Comparison of ENCODE assay signal across 15 cellular contexts in genomic region chr14:95311752-95312151, GRCh38. TPM values are rescaled to one million over a fixed set of nuclear protein-coding genes. Genes with fewer than 3 reads are reported as not detected.
DNase-seq lines count a peak whose midpoint lies in the region; ATAC-seq, FAIRE-seq and TF ChIP-seq lines count a peak whose summit lies in the region.
"Had no signal": no experiment of that assay in that cellular context is flagged by ENCODE, and none has a peak within 500 bp of the region (broad histone marks: within the 10 kb centered on the region; RNA-seq: fewer than 3 reads in every experiment).

No MANE protein-coding gene starts in this region.

- H3K27ac Mint-ChIP-seq in stimulated activated naive B cell treated with anti-CD40 and anti-IgM and Interleukin-4, amounts not matched to agents 10 μg/mL and 1 μg/mL and 100 μg/mL, for 72 hours = no peak overlapping the region
- no peak overlapping the region for H3K27ac Mint-ChIP-seq in CD8-positive, alpha-beta T cell
- H3K27ac Mint-ChIP-seq: CD4-positive, CD25-positive, alpha-beta regulatory T cell had no signal

- no peaks in the 10 kb centered on the region for H3K9me3 Mint-ChIP-seq in stimulated activated naive B cell treated with anti-CD40 and anti-IgM and Interleukin-4, amounts not matched to agents 10 μg/mL and 1 μg/mL and 100 μg/mL, for 72 hours
- H3K9me3 Mint-ChIP-seq in CD8-positive, alpha-beta T cell = no peaks in the 10 kb centered on the region

- WGBS in stomach, 5 donors = 77 to 86% (median 83%) methylated on average over 6 to 7 of the region's 7 CpGs

- peaks cover 39 to 49% of the 10 kb centered on the region in 2 donors for H3K4me1 Mint-ChIP-seq in stimulated activated naive B cell treated with anti-CD40 and anti-IgM and Interleukin-4, amounts not matched to agents 10 μg/mL and 1 μg/mL and 100 μg/mL, for 72 hours
- no peaks in the 10 kb centered on the region for H3K4me1 Mint-ChIP-seq in CD8-positive, alpha-beta T cell (ENCODE audit: low read depth)
- H3K4me1 Mint-ChIP-seq: CD4-positive, CD25-positive, alpha-beta regulatory T cell had no signal

- no peak overlapping the region for H3K4me3 ChIP-seq in stomach
- no peak overlapping the region for H3K4me3 ChIP-seq in CD8-positive, alpha-beta T cell (ENCODE audit: low read depth, low read length)
- H3K4me3 ChIP-seq: cardiac muscle cell had no signal

- H3K36me3 Mint-ChIP-seq in stimulated activated naive B cell treated with anti-CD40 and anti-IgM and Interleukin-4, amounts not matched to agents 10 μg/mL and 1 μg/mL and 100 μg/mL, for 72 hours = peaks cover 2 to 5% of the 10 kb centered on the region in 2 donors
- H3K36me3 Mint-ChIP-seq in CD8-positive, alpha-beta T cell = no peaks in the 10 kb centered on the region
- H3K36me3 Mint-ChIP-seq: CD4-positive, CD25-positive, alpha-beta regulatory T cell had no signal

- POLR2A ChIA-PET in CD8-positive, alpha-beta T cell (lab: Charles Lee) = no interaction called here

- intact Hi-C loops in stomach (cut with DNase I; ENCODE audit: low total_unique reads) = no loop called here
- intact Hi-C loops in CD8-positive, alpha-beta T cell (cut with DNase I, micrococcal nuclease) = no loop called here

- CTCF ChIA-PET in CD8-positive, alpha-beta T cell (lab: Charles Lee) = no interaction called here

- no peaks in the 10 kb centered on the region for H3K36me3 ChIP-seq in stomach
- H3K36me3 ChIP-seq in CD8-positive, alpha-beta T cell (ENCODE audit: insufficient read depth, low read length) = no peaks in the 10 kb centered on the region
- H3K36me3 ChIP-seq: cardiac muscle cell had no signal

- no peaks in the 10 kb centered on the region for H3K9me3 ChIP-seq in stomach
- H3K9me3 ChIP-seq in CD8-positive, alpha-beta T cell (ENCODE audit: low read length) = no peaks in the 10 kb centered on the region

- peak; percentile 14 for FAIRE-seq in RCC 7860 (lab: Jason Lieb, UNC)

- peak overlapping the region in 3 of 5 donors; percentile 67 to 73 (median 69) for H3K27ac ChIP-seq in stomach
- H3K27ac ChIP-seq in CD8-positive, alpha-beta T cell (ENCODE audit: low read depth, low read length) = no peak overlapping the region
- H3K27ac ChIP-seq: cardiac muscle cell, epithelial cell of prostate had no signal

- no peak overlapping the region for H3K4me3 Mint-ChIP-seq in stimulated activated naive B cell treated with anti-CD40 and anti-IgM and Interleukin-4, amounts not matched to agents 10 μg/mL and 1 μg/mL and 100 μg/mL, for 72 hours
- H3K4me3 Mint-ChIP-seq in CD8-positive, alpha-beta T cell = no peak overlapping the region
- H3K4me3 Mint-ChIP-seq: CD4-positive, CD25-positive, alpha-beta regulatory T cell had no signal

- TF ChIP-seq POLR2A in stomach (IDR thresholded peaks at IDR 0.05) = no peak

- peaks cover 20 to 69% (median 48%) of the 10 kb centered on the region in 4 donors for H3K4me1 ChIP-seq in stomach
- no peaks in the 10 kb centered on the region for H3K4me1 ChIP-seq in CD8-positive, alpha-beta T cell (ENCODE audit: insufficient read depth, low read length)

- no peak for TF ChIP-seq CTCF in stomach (IDR thresholded peaks at IDR 0.05)
- no peak for TF ChIP-seq CTCF in CD8-positive, alpha-beta T cell (IDR thresholded peaks at IDR 0.05)

- no peak for ATAC-seq in stimulated activated naive B cell treated with anti-CD40 and anti-IgM and Interleukin-4, amounts not matched to agents 10 μg/mL and 1 μg/mL and 100 μg/mL, for 72 hours (replicated peaks)
- no peak for ATAC-seq in CD8-positive, alpha-beta T cell

- H3K27me3 ChIP-seq in stomach = no peaks in the 10 kb centered on the region
- H3K27me3 ChIP-seq in CD8-positive, alpha-beta T cell (ENCODE audit: insufficient read depth, low read length) = no peaks in the 10 kb centered on the region

- no peak for TF ChIP-seq EP300 in stomach (IDR thresholded peaks at IDR 0.05)

- peak; percentile 80 for DNase-seq in Daoy (ENCODE audit: low read depth)
- peak; percentile 55 for DNase-seq in RCC 7860 (ENCODE audit: low spot score)
- DNase-seq in glomerular visceral epithelial cell (ENCODE audit: extremely low spot score) = peak; percentile 75
- DNase-seq in stomach = no peak
- no peak for DNase-seq in epidermal melanocyte (ENCODE audit: insufficient read length, low spot score)
- no peak for DNase-seq in stimulated activated naive B cell treated with anti-CD40 and anti-IgM and Interleukin-4, amounts not matched to agents 10 μg/mL and 1 μg/mL and 100 μg/mL, for 72 hours
- DNase-seq in NCI-H1092 treated with DMSO at 0.1 percent for 48 hours (lab: John Stamatoyannopoulos, UW) = no peak
- no peak for DNase-seq in CD8-positive, alpha-beta T cell
- DNase-seq: CD4-positive, CD25-positive, alpha-beta regulatory T cell; hippocampal formation; NCI-H1436 treated with DMSO at 0.1 percent for 48 hours; NCI-H510A; stimulated activated CD4-positive, alpha-beta T cell treated with anti-CD3 and anti-CD28 coated beads, Interleukin-15, amount 100 ng/mL, for 24 hours had no signal

- no peaks in the 10 kb centered on the region for H3K27me3 Mint-ChIP-seq in stimulated activated naive B cell treated with anti-CD40 and anti-IgM and Interleukin-4, amounts not matched to agents 10 μg/mL and 1 μg/mL and 100 μg/mL, for 72 hours
- peaks cover 2% of the 10 kb centered on the region for H3K27me3 Mint-ChIP-seq in CD8-positive, alpha-beta T cell (ENCODE audit: low read depth)

RNA-seq across cellular contexts. Expression of gene CLMN, which starts 8.0 kb away (rescaled TPM):
- total RNA-seq in Daoy (2014; rRNA removed; shearing (Covaris generic)) = 3.5 and 4.2 TPM in 2 replicates
- 10 to 100 TPM; 12.8 to 42.9 (median 30.1) TPM for total RNA-seq in stomach
- polyA plus RNA-seq in stomach = 1 to 10 TPM; 5.3 to 8.7 (median 6.2) TPM
- total RNA-seq in CD8-positive, alpha-beta T cell = under 1 TPM; 0.50 to 0.95 TPM

Comparison
In these comparisons a context has a peak if more than half of its experiments do, and no peak if none do; other contexts are left out.
1. DNase-seq: peak in Daoy (single experiment), RCC 7860 (single experiment) and glomerular visceral epithelial cell (single experiment); none in stomach (single experiment), epidermal melanocyte (single experiment), stimulated activated naive B cell treated with anti-CD40 and anti-IgM and Interleukin-4, amounts not matched to agents 10 μg/mL and 1 μg/mL and 100 μg/mL, for 72 hours (single experiment), NCI-H1092 treated with DMSO at 0.1 percent for 48 hours (single experiment) and CD8-positive, alpha-beta T cell (0 of 7).